In the genomic region with DNA sequence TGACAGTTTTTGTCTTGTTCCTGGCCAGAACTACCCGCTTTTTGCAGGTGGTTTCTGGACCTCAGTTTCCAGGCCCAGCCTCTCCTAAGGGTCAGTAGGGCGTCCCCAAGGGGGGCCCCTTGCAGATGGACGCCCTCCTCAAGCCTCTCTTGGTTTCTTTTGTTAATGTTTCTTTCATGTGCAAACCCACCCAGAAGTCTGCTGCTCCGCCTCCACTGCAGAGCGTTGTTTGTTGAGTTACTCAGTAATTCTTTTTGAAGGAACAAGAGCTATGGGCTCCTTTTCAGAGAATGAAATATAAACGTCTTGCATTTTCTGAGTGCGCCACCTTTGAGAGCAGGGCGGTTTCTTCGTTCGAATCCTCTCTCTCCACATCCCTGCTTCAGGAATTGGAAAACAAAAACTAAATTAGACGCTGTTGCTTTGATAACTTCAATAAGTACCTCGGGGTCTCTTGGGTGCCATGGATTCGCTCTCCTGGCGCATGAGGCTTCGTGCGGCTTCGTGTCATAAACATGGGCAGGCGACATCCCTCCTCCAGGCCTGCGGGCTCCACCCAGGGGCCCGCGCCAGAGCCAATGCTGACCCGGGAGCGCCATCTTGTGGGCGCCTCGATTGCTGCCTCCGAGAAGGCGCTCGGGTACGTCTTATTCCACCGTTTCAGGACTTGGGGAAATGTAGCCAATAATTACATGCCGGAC, we compare ENCODE assay signal across 8 cellular contexts. TPM values are rescaled to one million over a fixed set of nuclear protein-coding genes. Genes with fewer than 3 reads are reported as not detected.
DNase-seq lines count a peak whose midpoint lies in the region; TF ChIP-seq lines count a peak whose summit lies in the region.

No MANE protein-coding gene starts in this region.

- WGBS in GM23248 (ENCODE audit: low coverage in 1 of 2, low lambda C conversion rate in 2 of 2, missing lambda C conversion rate in 2 of 2), 2 experiments: 26 to 27% methylated on average over 31 of the region's 31 CpGs
- WGBS in thyroid gland, 2 donors: 26 to 33% methylated on average over 26 to 31 of the region's 31 CpGs

- H3K9me3 ChIP-seq in GM23248 (ENCODE audit: low read depth) (no peaks in the 10 kb centered on the region), SK-N-MC (ENCODE audit: low read depth, low read length) (no peaks in the 10 kb centered on the region), parathyroid adenoma (ENCODE audit: control insufficient read depth, low read length) (no peaks in the 10 kb centered on the region), thyroid gland (no peaks in the 10 kb centered on the region)

- H3K27me3 ChIP-seq in GM23248 (replicated peaks; ENCODE audit: insufficient read depth): peaks cover 7% of the 10 kb centered on the region
- H3K27me3 ChIP-seq in parathyroid adenoma (ENCODE audit: control insufficient read depth, insufficient read depth, low read length): no peaks in the 10 kb centered on the region
- H3K27me3 ChIP-seq in thyroid gland: no peaks in the 10 kb centered on the region

- intact Hi-C loops in thyroid gland (cut with DNase I): loop anchor here (10.0 kb wide), 1 partner anchor 510 kb away; no protein-coding TSS in a partner anchor

- H3K4me3 ChIP-seq in GM23248 (no peak overlapping the region), SK-N-MC (peak overlapping the region; percentile 49), parathyroid adenoma (ENCODE audit: low read depth, low read length) (no peak overlapping the region), thyroid gland (replicated peaks in 1 of 3) (no peak overlapping the region)

- H3K79me2 ChIP-seq in GM23248 (ENCODE audit: insufficient read depth) (no peaks in the 10 kb centered on the region), parathyroid adenoma (no peaks in the 10 kb centered on the region)

- H3K4me2 ChIP-seq in GM23248 (ENCODE audit: unreplicated experiment) (peak overlapping the region; percentile 33), parathyroid adenoma (ENCODE audit: low read length) (peak overlapping the region; percentile 50)

- in situ Hi-C loops in GM23248 (cut with MboI): loop anchor here (25.0 kb wide), 1 partner anchor 507 kb away; no protein-coding TSS in a partner anchor

- DNase-seq in DMS79 (lab: John Stamatoyannopoulos, UW): peak; percentile 38
- peak; percentile 84 for DNase-seq in GM23248
- DNase-seq in LoVo (ENCODE audit: low spot score): peak; percentile 83
- DNase-seq in SK-N-MC (ENCODE audit: low read depth, low spot score): peak; percentile 10
- DNase-seq in activated naive CD4-positive, alpha-beta T cell treated with Interleukin-2 at 50 U/mL for 16 hours: peak; percentile 83
- peak; percentile 56 for DNase-seq in glomerular visceral epithelial cell (ENCODE audit: extremely low spot score)
- peak; percentile 76 to 85 for DNase-seq in thyroid gland

- no peak overlapping the region for H3K27ac ChIP-seq in GM23248
- no peak overlapping the region for H3K27ac ChIP-seq in SK-N-MC
- H3K27ac ChIP-seq in parathyroid adenoma: no peak overlapping the region
- no peak overlapping the region for H3K27ac ChIP-seq in thyroid gland

- TF ChIP-seq CTCF in parathyroid adenoma (IDR thresholded peaks at IDR 0.05) (peak; percentile 85), thyroid gland (IDR thresholded peaks at IDR 0.05) (peak; percentile 73 to 95 (median 80))

- H3F3A ChIP-seq in GM23248 (ENCODE audit: insufficient read depth): no peaks in the 10 kb centered on the region

- H3K4me1 ChIP-seq in GM23248 (ENCODE audit: insufficient read depth): 0 out of 2 replicates have a peak, but pooled peaks cover 4% of the 10 kb centered on the region
- H3K4me1 ChIP-seq in parathyroid adenoma: peaks cover 8% of the 10 kb centered on the region
- H3K4me1 ChIP-seq in thyroid gland: peaks cover 0 to 6% of the 10 kb centered on the region in 2 donors

- no peaks in the 10 kb centered on the region for H4K20me1 ChIP-seq in GM23248 (ENCODE audit: insufficient read depth)

- no peak for TF ChIP-seq POLR2A in thyroid gland (IDR thresholded peaks at IDR 0.05)

- no peaks in the 10 kb centered on the region for H3K9me2 ChIP-seq in GM23248 (ENCODE audit: insufficient read depth)

- H3K9ac ChIP-seq in GM23248 (no peak overlapping the region), SK-N-MC (ENCODE audit: insufficient read length) (no peak overlapping the region), parathyroid adenoma (no peak overlapping the region)

- H2AFZ ChIP-seq in GM23248 (peak overlapping the region; percentile 82), parathyroid adenoma (peak overlapping the region; percentile 28)

- no peaks in the 10 kb centered on the region for H3K36me3 ChIP-seq in GM23248 (ENCODE audit: low read depth)
- no peaks in the 10 kb centered on the region for H3K36me3 ChIP-seq in SK-N-MC (ENCODE audit: insufficient read depth, low read length)
- H3K36me3 ChIP-seq in parathyroid adenoma (ENCODE audit: control insufficient read depth, insufficient read depth, low read length): no peaks in the 10 kb centered on the region
- H3K36me3 ChIP-seq in thyroid gland: no peaks in the 10 kb centered on the region

RNA-seq across cellular contexts. Expression of gene CKMT2, which starts 38.3 kb away (rescaled TPM):
- not detected in 2 replicates for total RNA-seq in GM23248 (2014; rRNA removed; shearing (Covaris generic))
- polyA plus RNA-seq in GM23248 (2016; fragmentation: Nextera tagmentation; extraction: Ambion mirVana): not detected in 2 replicates
- total RNA-seq in thyroid gland: 10 to 100 TPM in 2 of 4 donors, 1 to 10 TPM in 2; 1.7 to 24.4 (median 16.1) TPM

Comparison
In these comparisons a context has a peak if more than half of its experiments do, and no peak if none do; other contexts are left out.
1. DNase-seq: peak in every context shown above with its lines; median percentile 84 in GM23248; 83 in LoVo; 83 in activated naive CD4-positive, alpha-beta T cell treated with Interleukin-2 at 50 U/mL for 16 hours; 80 in thyroid gland; 56 in glomerular visceral epithelial cell; 38 in DMS79; 10 in SK-N-MC.